In genomic region chr10:97428572-97428981, GRCh38 we compare ENCODE assay signal across 1 cellular context.
TF ChIP-seq lines count a peak whose summit lies in the region.

No MANE protein-coding gene starts in this region.

TF ChIP-seq in GM23338, 12 proteins besides CTCF, POLR2A, EP300 and RAD21 (continued from another document):
- TF ChIP-seq, protein P1, sequence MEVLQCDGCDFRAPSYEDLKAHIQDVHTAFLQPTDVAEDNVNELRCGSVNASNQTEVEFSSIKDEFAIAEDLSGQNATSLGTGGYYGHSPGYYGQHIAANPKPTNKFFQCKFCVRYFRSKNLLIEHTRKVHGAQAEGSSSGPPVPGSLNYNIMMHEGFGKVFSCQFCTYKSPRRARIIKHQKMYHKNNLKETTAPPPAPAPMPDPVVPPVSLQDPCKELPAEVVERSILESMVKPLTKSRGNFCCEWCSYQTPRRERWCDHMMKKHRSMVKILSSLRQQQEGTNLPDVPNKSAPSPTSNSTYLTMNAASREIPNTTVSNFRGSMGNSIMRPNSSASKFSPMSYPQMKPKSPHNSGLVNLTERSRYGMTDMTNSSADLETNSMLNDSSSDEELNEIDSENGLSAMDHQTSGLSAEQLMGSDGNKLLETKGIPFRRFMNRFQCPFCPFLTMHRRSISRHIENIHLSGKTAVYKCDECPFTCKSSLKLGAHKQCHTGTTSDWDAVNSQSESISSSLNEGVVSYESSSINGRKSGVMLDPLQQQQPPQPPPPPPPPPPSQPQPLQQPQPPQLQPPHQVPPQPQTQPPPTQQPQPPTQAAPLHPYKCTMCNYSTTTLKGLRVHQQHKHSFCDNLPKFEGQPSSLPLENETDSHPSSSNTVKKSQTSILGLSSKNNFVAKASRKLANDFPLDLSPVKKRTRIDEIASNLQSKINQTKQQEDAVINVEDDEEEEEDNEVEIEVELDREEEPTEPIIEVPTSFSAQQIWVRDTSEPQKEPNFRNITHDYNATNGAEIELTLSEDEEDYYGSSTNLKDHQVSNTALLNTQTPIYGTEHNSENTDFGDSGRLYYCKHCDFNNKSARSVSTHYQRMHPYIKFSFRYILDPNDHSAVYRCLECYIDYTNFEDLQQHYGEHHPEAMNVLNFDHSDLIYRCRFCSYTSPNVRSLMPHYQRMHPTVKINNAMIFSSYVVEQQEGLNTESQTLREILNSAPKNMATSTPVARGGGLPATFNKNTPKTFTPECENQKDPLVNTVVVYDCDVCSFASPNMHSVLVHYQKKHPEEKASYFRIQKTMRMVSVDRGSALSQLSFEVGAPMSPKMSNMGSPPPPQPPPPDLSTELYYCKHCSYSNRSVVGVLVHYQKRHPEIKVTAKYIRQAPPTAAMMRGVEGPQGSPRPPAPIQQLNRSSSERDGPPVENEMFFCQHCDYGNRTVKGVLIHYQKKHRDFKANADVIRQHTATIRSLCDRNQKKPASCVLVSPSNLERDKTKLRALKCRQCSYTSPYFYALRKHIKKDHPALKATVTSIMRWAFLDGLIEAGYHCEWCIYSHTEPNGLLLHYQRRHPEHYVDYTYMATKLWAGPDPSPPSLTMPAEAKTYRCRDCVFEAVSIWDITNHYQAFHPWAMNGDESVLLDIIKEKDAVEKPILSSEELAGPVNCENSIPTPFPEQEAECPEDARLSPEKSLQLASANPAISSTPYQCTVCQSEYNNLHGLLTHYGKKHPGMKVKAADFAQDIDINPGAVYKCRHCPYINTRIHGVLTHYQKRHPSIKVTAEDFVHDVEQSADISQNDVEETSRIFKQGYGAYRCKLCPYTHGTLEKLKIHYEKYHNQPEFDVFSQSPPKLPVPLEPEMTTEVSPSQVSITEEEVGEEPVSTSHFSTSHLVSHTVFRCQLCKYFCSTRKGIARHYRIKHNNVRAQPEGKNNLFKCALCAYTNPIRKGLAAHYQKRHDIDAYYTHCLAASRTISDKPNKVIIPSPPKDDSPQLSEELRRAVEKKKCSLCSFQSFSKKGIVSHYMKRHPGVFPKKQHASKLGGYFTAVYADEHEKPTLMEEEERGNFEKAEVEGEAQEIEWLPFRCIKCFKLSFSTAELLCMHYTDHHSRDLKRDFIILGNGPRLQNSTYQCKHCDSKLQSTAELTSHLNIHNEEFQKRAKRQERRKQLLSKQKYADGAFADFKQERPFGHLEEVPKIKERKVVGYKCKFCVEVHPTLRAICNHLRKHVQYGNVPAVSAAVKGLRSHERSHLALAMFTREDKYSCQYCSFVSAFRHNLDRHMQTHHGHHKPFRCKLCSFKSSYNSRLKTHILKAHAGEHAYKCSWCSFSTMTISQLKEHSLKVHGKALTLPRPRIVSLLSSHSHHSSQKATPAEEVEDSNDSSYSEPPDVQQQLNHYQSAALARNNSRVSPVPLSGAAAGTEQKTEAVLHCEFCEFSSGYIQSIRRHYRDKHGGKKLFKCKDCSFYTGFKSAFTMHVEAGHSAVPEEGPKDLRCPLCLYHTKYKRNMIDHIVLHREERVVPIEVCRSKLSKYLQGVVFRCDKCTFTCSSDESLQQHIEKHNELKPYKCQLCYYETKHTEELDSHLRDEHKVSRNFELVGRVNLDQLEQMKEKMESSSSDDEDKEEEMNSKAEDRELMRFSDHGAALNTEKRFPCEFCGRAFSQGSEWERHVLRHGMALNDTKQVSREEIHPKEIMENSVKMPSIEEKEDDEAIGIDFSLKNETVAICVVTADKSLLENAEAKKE (CRISPR knock-in tag; IDR thresholded peaks at IDR 0.05) = no peak
- TF ChIP-seq EZH2 (IDR thresholded peaks at IDR 0.05; ENCODE audit: low read depth, unreplicated experiment) = no peak
- no peak for TF ChIP-seq ETS1 (IDR thresholded peaks at IDR 0.05)
- no peak for TF ChIP-seq JUNB (IDR thresholded peaks at IDR 0.05; ENCODE audit: unreplicated experiment)
- no peak for TF ChIP-seq NANOG (IDR thresholded peaks at IDR 0.05; ENCODE audit: borderline replicate concordance)
- no peak for TF ChIP-seq STAT1 (IDR thresholded peaks at IDR 0.05; ENCODE audit: unreplicated experiment)
- no peak for TF ChIP-seq ZNF114 (CRISPR knock-in tag; IDR thresholded peaks at IDR 0.05)
- no peak for TF ChIP-seq EZH2phosphoT487 (IDR thresholded peaks at IDR 0.05; ENCODE audit: unreplicated experiment)
